ENCODE assay signal across 10 cellular contexts in the genomic region with DNA sequence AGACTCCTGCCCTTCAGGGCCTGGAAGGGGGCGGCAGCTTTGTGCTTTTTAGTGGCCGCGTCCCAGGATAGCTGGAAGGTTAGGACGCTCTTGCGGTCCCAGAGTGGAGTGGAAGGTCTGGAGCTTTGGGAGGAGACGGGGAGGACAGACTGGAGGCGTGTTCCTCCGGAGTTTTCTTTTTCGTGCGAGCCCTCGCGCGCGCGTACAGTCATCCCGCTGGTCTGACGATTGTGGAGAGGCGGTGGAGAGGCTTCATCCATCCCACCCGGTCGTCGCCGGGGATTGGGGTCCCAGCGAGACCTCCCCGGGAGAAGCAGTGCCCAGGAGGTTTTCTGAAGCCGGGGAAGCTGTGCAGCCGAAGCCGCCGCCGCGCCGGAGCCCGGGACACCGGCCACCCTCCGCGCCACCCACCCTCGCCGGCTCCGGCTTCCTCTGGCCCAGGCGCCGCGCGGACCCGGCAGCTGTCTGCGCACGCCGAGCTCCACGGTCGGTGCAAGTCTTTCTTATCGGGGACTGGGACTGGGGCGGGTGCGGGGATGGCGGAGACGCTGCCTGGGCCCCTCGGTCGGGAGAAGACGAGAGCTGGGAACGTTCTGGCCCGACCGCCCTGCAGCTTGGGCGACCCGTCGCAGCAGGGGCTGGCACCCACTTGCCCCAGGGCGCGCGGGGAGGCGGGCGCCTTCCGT. TPM values are rescaled to one million over a fixed set of nuclear protein-coding genes. Genes with fewer than 3 reads are reported as not detected.
DNase-seq lines count a peak whose midpoint lies in the region; ATAC-seq, FAIRE-seq and TF ChIP-seq lines count a peak whose summit lies in the region.
"Had no signal": no experiment of that assay in that cellular context is flagged by ENCODE, and none has a peak within 500 bp of the region (broad histone marks: within the 10 kb centered on the region; RNA-seq: fewer than 3 reads in every experiment).

A gene (plus strand): TSS at position 207 of the 686 bp plus-strand sequence. CDS start 4,585 bp downstream, outside the sequence.

- H3K9me3 ChIP-seq in breast epithelium = no peaks in the 10 kb centered on the region
- no peaks in the 10 kb centered on the region for H3K9me3 ChIP-seq in mucosa of stomach (ENCODE audit: control insufficient read depth, low read length)

- H3K36me3 ChIP-seq in breast epithelium (no peaks in the 10 kb centered on the region), mucosa of stomach (ENCODE audit: control insufficient read depth, insufficient read depth, low read length) (no peaks in the 10 kb centered on the region)

- peak within 1 kb of the TSS; percentile 10 for H3K9ac ChIP-seq in mucosa of stomach (ENCODE audit: low read length)

- POLR2A ChIA-PET in MCF 10A (lab: Yijun Ruan, JAX) = no interaction called here

- peaks cover 16% of the 10 kb centered on the region for H3K4me1 Mint-ChIP-seq in MCF 10A (ENCODE audit: insufficient read depth, unreplicated experiment)

- H3K27me3 Mint-ChIP-seq in MCF 10A (ENCODE audit: insufficient read depth, unreplicated experiment) = no peaks in the 10 kb centered on the region

- CTCF ChIA-PET in MCF 10A (lab: Yijun Ruan, JAX) = interaction anchor here (0.5 to 0.7 kb wide), 5 partner anchors 86 to 462 kb away, joined by 3 to 5 read pairs (median 4); no protein-coding TSS in a partner anchor

- BruUV-seq in MCF 10A (replicated peaks; lab: Mats Ljungman, UMichigan) = no TSS peak

- H3K27me3 ChIP-seq in breast epithelium (no peaks in the 10 kb centered on the region), mucosa of stomach (ENCODE audit: control insufficient read depth, insufficient read depth, low read length) (peaks cover 31% of the 10 kb centered on the region)

- H3K27ac ChIP-seq in breast epithelium = peak within 1 kb of the TSS; percentile 68 to 86

- DNase-seq in breast epithelium (ENCODE audit: low spot score in 2 of 2) (no peak), MCF 10A (ENCODE audit: unreplicated experiment) (no peak), HUDEP-2 (lab: John Stamatoyannopoulos, UW; ENCODE audit: unreplicated experiment in 76 of 76) (no peak), GM12891 (ENCODE audit: insufficient read length, low spot score) (no peak)
- no peak for DNase-seq in activated CD4-positive, alpha-beta T cell treated with anti-CD3 and anti-CD28 coated beads for 4 hours
- DNase-seq: DMS79 had no signal

- H3K9me3 Mint-ChIP-seq in MCF 10A (ENCODE audit: unreplicated experiment) = peaks cover 7% of the 10 kb centered on the region
- H3K9me3 Mint-ChIP-seq: activated T-helper 2 cell treated with anti-CD3 and anti-CD28 coated beads, Interferon-gamma antibody, Interleukin-2, Interleukin-4, amounts not matched to agents 10 μg/mL and 5 μg/mL and 100 μg/mL, durations not matched to agents 14 hours and 24 hours and 36 hours had no signal

- H3K4me3 ChIP-seq in breast epithelium (peak within 1 kb of the TSS; percentile 43 to 80 (median 63)), mucosa of stomach (ENCODE audit: low read length) (no peak within 1 kb of the TSS)

- no peak for FAIRE-seq in GM12891 (lab: Jason Lieb, UNC)

- peaks cover 6% of the 10 kb centered on the region for H3K36me3 Mint-ChIP-seq in MCF 10A (ENCODE audit: insufficient read depth, unreplicated experiment)

- no peak within 1 kb of the TSS for H3K27ac Mint-ChIP-seq in MCF 10A (ENCODE audit: low read depth, unreplicated experiment)
- H3K27ac Mint-ChIP-seq: activated T-helper 2 cell treated with anti-CD3 and anti-CD28 coated beads, Interferon-gamma antibody, Interleukin-2, Interleukin-4, amounts not matched to agents 10 μg/mL and 5 μg/mL and 100 μg/mL, durations not matched to agents 14 hours and 24 hours and 36 hours had no signal

- peaks cover 0 to 6% of the 10 kb centered on the region in 2 donors for H3K4me1 ChIP-seq in breast epithelium
- no peaks in the 10 kb centered on the region for H3K4me1 ChIP-seq in mucosa of stomach (ENCODE audit: control insufficient read depth, insufficient read depth, low read length)

- peak; percentile 55 for ATAC-seq in esophagus mucosa
- no peak for ATAC-seq in GM19328 (IDR thresholded peaks at IDR 0.05; ENCODE audit: unreplicated experiment)

- TF ChIP-seq CTCF in breast epithelium (IDR thresholded peaks at IDR 0.05) = no peak
- TF ChIP-seq CTCF in MCF 10A (IDR thresholded peaks at IDR 0.05; ENCODE audit: unreplicated experiment) = no peak

- no peak for TF ChIP-seq POLR2A in breast epithelium (IDR thresholded peaks at IDR 0.05)
- TF ChIP-seq POLR2A in GM12891 (IDR thresholded peaks at IDR 0.05; ENCODE audit: low read depth, low read length) = no peak

- intact Hi-C loops in breast epithelium (cut with DNase I; ENCODE audit: low total_unique reads) = no loop called here
- intact Hi-C loops in MCF 10A (cut with micrococcal nuclease) = no loop called here

- no peak within 1 kb of the TSS for H3K4me3 Mint-ChIP-seq in MCF 10A (ENCODE audit: unreplicated experiment)

TF ChIP-seq in GM12891, 5 proteins besides CTCF, POLR2A, EP300 and RAD21:
- TF ChIP-seq SPI1 (IDR thresholded peaks at IDR 0.05; ENCODE audit: low read depth, low read length) (no peak), TAF1 (IDR thresholded peaks at IDR 0.05; ENCODE audit: low read depth, low read length) (no peak), POLR2AphosphoS5 (IDR thresholded peaks at IDR 0.05; ENCODE audit: low read depth, low read length) (no peak), POU2F2 (IDR thresholded peaks at IDR 0.05; ENCODE audit: low read depth, low read length) (no peak), PAX5 (IDR thresholded peaks at IDR 0.05; ENCODE audit: insufficient read depth, low read length, severe bottlenecking) (no peak)
TF ChIP-seq in GM12891: peak in this region for 0.

RNA-seq across cellular contexts. Expression of the gene that starts here (rescaled TPM):
- total RNA-seq in breast epithelium (10 to 100 TPM in 1 of 3 donors, 1 to 10 TPM in 2; 2.6 to 11.1 (median 5.2) TPM), MCF 10A (2022) (not detected in 2 replicates), esophagus mucosa (5.5 TPM)
- 0.09 TPM for polyA plus RNA-seq in GM12891 (2012; ENCODE audit: low read depth, missing spikeins)
- total RNA-seq: activated T-helper 2 cell treated with anti-CD3 and anti-CD28 coated beads, Interferon-gamma antibody, Interleukin-2, Interleukin-4, amounts not matched to agents 10 μg/mL and 5 μg/mL and 100 μg/mL, durations not matched to agents 14 hours and 24 hours and 36 hours had no signal
